Comparison of ENCODE assay signal across 9 cellular contexts in genomic region chr2:101114815-101115214, GRCh38. TPM values are rescaled to one million over a fixed set of nuclear protein-coding genes. Genes with fewer than 3 reads are reported as not detected.
A peak's percentile ranks its signal among the peaks of the same experiment; 100 is the strongest.
DNase-seq lines count a peak whose midpoint lies in the region; ATAC-seq and TF ChIP-seq lines count a peak whose summit lies in the region.
"Had no signal": no experiment of that assay in that cellular context is flagged by ENCODE, and none has a peak within 500 bp of the region (broad histone marks: within the 10 kb centered on the region; RNA-seq: fewer than 3 reads in every experiment).

No MANE protein-coding gene starts in this region.

- DNase-seq in HT-29 (ENCODE audit: low spot score) = peak; percentile 38
- DNase-seq in RWPE2 (ENCODE audit: low spot score) = no peak
- no peak for DNase-seq in stomach
- DNase-seq in activated CD4-positive, CD25-positive, alpha-beta regulatory T cell treated with anti-CD3 and anti-CD28 coated beads, Interleukin-2, amount 50 U/mL, for 72 hours = no peak
- DNase-seq in SHP77 (lab: John Stamatoyannopoulos, UW) = no peak
- no peak for DNase-seq in esophagus muscularis mucosa (ENCODE audit: extremely low spot score)

- H3K4me3 ChIP-seq in RWPE2 (ENCODE audit: severe bottlenecking) (no peak overlapping the region), iPS-20b (ENCODE audit: low read length) (peak overlapping the region; percentile 52; the same call in 1 of the 2 replicates), stomach (no peak overlapping the region), esophagus muscularis mucosa (no peak overlapping the region)
- H3K4me3 ChIP-seq: neural progenitor cell had no signal

- TF ChIP-seq CTCF in RWPE2 (IDR thresholded peaks at IDR 0.05; ENCODE audit: poor library complexity, severe bottlenecking) = no peak
- no peak for TF ChIP-seq CTCF in stomach (IDR thresholded peaks at IDR 0.05)
- no peak for TF ChIP-seq CTCF in esophagus muscularis mucosa (IDR thresholded peaks at IDR 0.05)

- H3K9me3 ChIP-seq in RWPE2 (ENCODE audit: severe bottlenecking) (no peaks in the 10 kb centered on the region), iPS-20b (ENCODE audit: insufficient read depth, low read depth, low read length) (no peaks in the 10 kb centered on the region), stomach (no peaks in the 10 kb centered on the region), esophagus muscularis mucosa (no peaks in the 10 kb centered on the region)
- H3K9me3 ChIP-seq: SK-N-SH had no signal

- peak overlapping the region; percentile 55; the same call in 1 of the 2 replicates for H3K9ac ChIP-seq in iPS-20b (ENCODE audit: low read depth, low read length)
- H3K9ac ChIP-seq: neural progenitor cell, SK-N-SH had no signal

- WGBS in stomach, 5 donors = 24 to 60% (median 48%) methylated on average over 6 of the region's 6 CpGs
- 83% methylated on average over 6 of the region's 6 CpGs for WGBS in esophagus muscularis mucosa

- no peak for TF ChIP-seq EP300 in stomach (IDR thresholded peaks at IDR 0.05)
- no peak for TF ChIP-seq EP300 in esophagus muscularis mucosa (IDR thresholded peaks at IDR 0.05)

- peaks cover 43% of the 10 kb centered on the region for H3K4me1 ChIP-seq in RWPE2 (ENCODE audit: insufficient read depth, poor library complexity, severe bottlenecking)
- peaks cover 28% of the 10 kb centered on the region for H3K4me1 ChIP-seq in iPS-20b (ENCODE audit: insufficient read depth, low read length)
- H3K4me1 ChIP-seq in stomach = peaks cover 86 to 100% (median 94%) of the 10 kb centered on the region in 4 donors
- H3K4me1 ChIP-seq in esophagus muscularis mucosa = peaks cover 68 to 84% (median 82%) of the 10 kb centered on the region in 4 donors

- TF ChIP-seq POLR2A in stomach (IDR thresholded peaks at IDR 0.05) (no peak), esophagus muscularis mucosa (IDR thresholded peaks at IDR 0.05; ENCODE audit: low read depth) (no peak)

- no peaks in the 10 kb centered on the region for H3K27me3 ChIP-seq in RWPE2 (ENCODE audit: insufficient read depth, poor library complexity, severe bottlenecking)
- H3K27me3 ChIP-seq in iPS-20b (ENCODE audit: insufficient read depth, low read length) = no peaks in the 10 kb centered on the region
- no peaks in the 10 kb centered on the region for H3K27me3 ChIP-seq in stomach
- H3K27me3 ChIP-seq in esophagus muscularis mucosa = no peaks in the 10 kb centered on the region
- H3K27me3 ChIP-seq: neural progenitor cell had no signal

- ATAC-seq in RWPE2 (ENCODE audit: low read depth) = no peak

- intact Hi-C loops in stomach (cut with DNase I; ENCODE audit: low total_unique reads) = no loop called here
- intact Hi-C loops in esophagus muscularis mucosa (cut with DNase I) = loop anchor here (5.0 kb wide), 1 partner anchor 37 kb away; the partner anchor contains the start of gene TBC1D8

- H3K36me3 ChIP-seq in RWPE2 (ENCODE audit: low read depth) = no peaks in the 10 kb centered on the region
- no peaks in the 10 kb centered on the region for H3K36me3 ChIP-seq in iPS-20b (ENCODE audit: insufficient read depth, low read depth, low read length)
- no peaks in the 10 kb centered on the region for H3K36me3 ChIP-seq in stomach
- no peaks in the 10 kb centered on the region for H3K36me3 ChIP-seq in esophagus muscularis mucosa
- H3K36me3 ChIP-seq: neural progenitor cell had no signal

- H3K27ac ChIP-seq in RWPE2 (ENCODE audit: poor library complexity, severe bottlenecking) (peak overlapping the region; percentile 95), iPS-20b (ENCODE audit: low read length) (peak overlapping the region; percentile 28), stomach (peak overlapping the region; percentile 81 to 93 (median 87)), esophagus muscularis mucosa (replicated peaks in 1 of 4) (no peak overlapping the region)
- H3K27ac ChIP-seq: neural progenitor cell had no signal

RNA-seq across cellular contexts. Expression of gene TBC1D8, which starts 36.4 kb away (rescaled TPM):
- total RNA-seq in HT-29 (2014; rRNA removed; shearing (Covaris generic)) = 30.3 and 33.4 TPM in 2 replicates
- total RNA-seq in stomach (100 to 1,000 TPM in 3 of 5 donors, 10 to 100 TPM in 2; 74.2 to 179 (median 120) TPM), esophagus muscularis mucosa (10 to 100 TPM; 16.7 to 23.4 (median 20.4) TPM)
- 10 to 100 TPM in 2 of 3 donors, 1 to 10 TPM in 1; 9.9 to 22.0 (median 13.0) TPM for polyA plus RNA-seq in stomach

Comparison
In these comparisons a context has a peak if more than half of its experiments do, and no peak if none do; other contexts are left out.
1. H3K27ac ChIP-seq: peak in RWPE2 (single experiment), iPS-20b (single experiment) and stomach (5 of 5); none in esophagus muscularis mucosa (0 of 4).